Comparison of ENCODE assay signal across 1 cellular context in the genomic region with DNA sequence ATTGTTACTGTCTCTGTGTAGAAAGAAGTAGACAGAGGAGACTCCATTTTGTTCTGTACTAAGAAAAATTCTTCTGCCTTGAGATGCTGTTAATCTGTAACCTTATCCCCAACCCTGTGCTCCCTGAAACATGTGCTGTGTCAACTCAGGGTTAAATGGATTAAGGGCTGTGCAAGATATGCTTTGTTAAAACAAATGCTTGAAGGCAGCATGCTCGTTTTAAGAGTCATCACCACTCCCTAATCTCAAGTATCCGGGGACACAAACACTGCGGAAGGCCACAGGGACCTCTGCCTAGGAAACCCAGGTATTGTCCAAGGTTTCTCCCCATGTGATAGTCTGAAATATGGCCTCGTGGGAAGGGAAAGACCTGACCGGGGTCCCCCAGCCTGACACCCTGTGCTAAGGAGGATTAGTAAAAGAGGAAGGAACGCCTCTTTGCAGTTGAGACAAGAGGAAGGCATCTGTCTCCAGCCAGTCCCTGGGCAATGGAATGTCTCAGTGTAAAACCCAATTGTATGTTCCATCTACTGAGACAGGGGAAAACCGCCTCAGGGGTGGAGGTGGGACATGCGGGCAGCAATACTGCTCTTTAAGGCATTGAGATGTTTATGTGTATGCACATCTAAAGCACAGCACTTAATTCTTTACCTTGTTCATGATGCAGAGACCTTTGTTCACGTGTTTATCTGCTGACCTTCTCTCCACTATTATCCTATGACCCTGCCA.
TF ChIP-seq lines count a peak whose summit lies in the region.

No MANE protein-coding gene starts in this region.

TF ChIP-seq in K562, 482 proteins besides CTCF, POLR2A, EP300 and RAD21:
- TF ChIP-seq ZNF592 (IDR thresholded peaks at IDR 0.05) = peak; percentile 26; the same call in 1 of the 2 replicates
